In the genomic region with DNA sequence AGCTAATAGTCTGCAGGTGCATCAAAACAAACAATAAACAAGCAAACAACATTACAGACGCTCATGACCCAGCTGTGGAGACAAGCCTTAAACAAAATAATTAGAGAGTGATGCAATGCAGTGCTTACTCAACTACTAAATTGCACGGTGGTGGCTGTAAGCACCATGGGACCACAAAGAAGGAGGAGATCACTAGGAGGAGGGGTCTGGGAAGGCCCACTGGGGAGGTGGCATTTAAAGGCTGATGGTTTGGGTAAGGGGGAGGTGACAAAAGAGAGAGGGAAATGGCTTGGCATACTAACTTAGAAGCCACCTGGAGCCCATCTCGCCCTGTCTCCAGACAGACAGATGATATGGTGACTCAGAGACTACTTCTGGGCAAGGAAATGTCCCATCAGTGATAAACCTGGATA, we compare ENCODE assay signal across 8 cellular contexts.
DNase-seq lines count a peak whose midpoint lies in the region; ATAC-seq and TF ChIP-seq lines count a peak whose summit lies in the region.

No MANE protein-coding gene starts in this region.

- no peaks in the 10 kb centered on the region for H3K27me3 Mint-ChIP-seq in CD4-positive, CD25-positive, alpha-beta regulatory T cell
- no peaks in the 10 kb centered on the region for H3K27me3 Mint-ChIP-seq in type B pancreatic cell

- no peaks in the 10 kb centered on the region for H3K27me3 ChIP-seq in CD4-positive, CD25-positive, alpha-beta regulatory T cell (ENCODE audit: control insufficient read depth, insufficient read depth, low read length)

- peak in 2 of 3 donors; percentile 37 to 44 for DNase-seq in CD4-positive, CD25-positive, alpha-beta regulatory T cell
- DNase-seq in NCI-H748 (lab: John Stamatoyannopoulos, UW; ENCODE audit: unreplicated experiment) (peak; percentile 63), kidney glomerular epithelial cell (lab: John Stamatoyannopoulos, UW) (peak; percentile 64), type B pancreatic cell (ENCODE audit: extremely low spot score, unreplicated experiment) (no peak)
- peak; percentile 65 for DNase-seq in activated naive CD4-positive, alpha-beta T cell treated with anti-CD3 and anti-CD28 coated beads, Interleukin-2, amount 50 U/mL, for 16 hours

- peaks cover 0 to 2% (median 0%) of the 10 kb centered on the region in 7 donors for H3K9me3 Mint-ChIP-seq in CD4-positive, CD25-positive, alpha-beta regulatory T cell
- no peaks in the 10 kb centered on the region for H3K9me3 Mint-ChIP-seq in type B pancreatic cell

- peak overlapping the region; percentile 94 for H3K4me3 ChIP-seq in CD4-positive, CD25-positive, alpha-beta regulatory T cell (ENCODE audit: low read depth, low read length)

- peak overlapping the region in 3 of 4 donors; percentile 94 to 98 (median 97) for H3K4me3 Mint-ChIP-seq in CD4-positive, CD25-positive, alpha-beta regulatory T cell
- peak overlapping the region; percentile 92 for H3K4me3 Mint-ChIP-seq in type B pancreatic cell

- H3K4me1 Mint-ChIP-seq in CD4-positive, CD25-positive, alpha-beta regulatory T cell: peaks cover 27 to 66% (median 53%) of the 10 kb centered on the region in 4 donors
- peaks cover 56% of the 10 kb centered on the region for H3K4me1 Mint-ChIP-seq in type B pancreatic cell (ENCODE audit: unreplicated experiment)

- peak overlapping the region; percentile 96 for H3K27ac ChIP-seq in CD4-positive, CD25-positive, alpha-beta regulatory T cell (ENCODE audit: insufficient read depth, low read length, poor library complexity, severe bottlenecking)

- peaks cover 82% of the 10 kb centered on the region for H3K4me1 ChIP-seq in CD4-positive, CD25-positive, alpha-beta regulatory T cell (ENCODE audit: control insufficient read depth, insufficient read depth, low read length, poor library complexity, severe bottlenecking)

- no peak for TF ChIP-seq CTCF in type B pancreatic cell (conservative IDR thresholded peaks at IDR 0.05)

- no peaks in the 10 kb centered on the region for H3K9me3 ChIP-seq in CD4-positive, CD25-positive, alpha-beta regulatory T cell (ENCODE audit: control insufficient read depth in 2 of 2, low read length in 2 of 2)

- peaks cover 2% of the 10 kb centered on the region for H3K36me3 Mint-ChIP-seq in CD4-positive, CD25-positive, alpha-beta regulatory T cell
- peaks cover 3% of the 10 kb centered on the region for H3K36me3 Mint-ChIP-seq in type B pancreatic cell

- H3K27ac Mint-ChIP-seq in CD4-positive, CD25-positive, alpha-beta regulatory T cell: peak overlapping the region; percentile 97 to 99 (median 97)
- H3K27ac Mint-ChIP-seq in type B pancreatic cell: peak overlapping the region; percentile 94

- no peaks in the 10 kb centered on the region for H3K36me3 ChIP-seq in CD4-positive, CD25-positive, alpha-beta regulatory T cell (ENCODE audit: control insufficient read depth, insufficient read depth, low read length)

- no peak for ATAC-seq in CD4-positive, CD25-positive, alpha-beta regulatory T cell (ENCODE audit: low read depth in 2 of 2)
- ATAC-seq in HG03520 (IDR thresholded peaks at IDR 0.05; ENCODE audit: unreplicated experiment) (no peak), GM21360 (IDR thresholded peaks at IDR 0.05; ENCODE audit: unreplicated experiment) (no peak), GM21515 (IDR thresholded peaks at IDR 0.05; ENCODE audit: unreplicated experiment) (no peak)
